In the genomic region with DNA sequence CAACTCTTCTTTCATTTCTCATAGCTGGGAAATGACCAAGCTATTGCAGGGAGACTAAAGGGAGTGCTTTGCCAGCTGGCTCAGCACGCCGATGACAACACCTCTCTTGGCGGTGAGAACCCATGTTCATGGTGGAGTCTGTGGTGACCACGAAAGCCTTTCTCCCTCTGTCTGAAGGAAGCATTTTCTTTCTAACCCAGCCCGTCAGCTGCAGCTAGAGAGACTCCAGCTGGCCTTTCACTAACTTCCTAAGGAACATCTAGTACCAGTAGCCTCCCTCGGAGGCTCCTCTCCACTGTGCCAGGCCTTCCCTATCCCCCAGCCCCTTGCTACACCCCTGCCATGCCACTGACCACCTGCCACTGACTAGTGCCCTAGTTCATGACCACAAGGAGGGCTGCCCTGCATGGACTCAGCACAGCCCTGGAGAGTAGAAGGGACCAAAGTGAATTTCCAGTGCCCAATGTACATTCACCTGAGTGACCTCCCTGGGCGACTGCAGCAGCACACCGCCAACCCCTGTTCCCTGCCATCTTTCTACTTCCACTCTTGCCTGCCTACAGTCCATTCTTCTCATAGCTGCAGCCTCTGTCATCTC, we compare ENCODE assay signal across 20 cellular contexts.
"Had no signal": no experiment of that assay in that cellular context is flagged by ENCODE, and none has a peak within 500 bp of the region (broad histone marks: within the 10 kb centered on the region; RNA-seq: fewer than 3 reads in every experiment).

No MANE protein-coding gene starts in this region.

- H3K36me3 ChIP-seq: esophagus squamous epithelium, pancreas, sigmoid colon, stomach, thyroid gland, vagina had no signal

- H3K27me3 ChIP-seq: esophagus squamous epithelium, pancreas, sigmoid colon, thyroid gland, vagina had no signal

- H3K4me3 ChIP-seq: coronary artery, esophagus squamous epithelium, lung, pancreas, sigmoid colon, stomach, thyroid gland, vagina had no signal

- H3K9me3 ChIP-seq: esophagus squamous epithelium, pancreas, sigmoid colon, stomach, thyroid gland, vagina had no signal

- DNase-seq: dermis blood vessel endothelial cell; effector memory CD4-positive, alpha-beta T cell; esophagus squamous epithelium; foreskin melanocyte; hippocampal formation; left colon; natural killer cell; occipital lobe; pancreas; sigmoid colon; stimulated activated CD4-positive, alpha-beta T cell treated with anti-CD3 and anti-CD28 coated beads, Interleukin-2, amount 100 ng/mL, for 24 hours; stimulated activated CD4-positive, alpha-beta T cell treated with anti-CD3 and anti-CD28 coated beads, Interleukin-4, amount 100 ng/mL, for 24 hours; stimulated activated naive CD4-positive, alpha-beta T cell treated with Interleukin-2 at 50 U/mL for 16 hours; stomach; thyroid gland; trophoblast cell had no signal

- H3K27ac ChIP-seq: coronary artery, esophagus squamous epithelium, pancreas, sigmoid colon, stomach, thyroid gland, vagina had no signal

- ATAC-seq: left colon; natural killer cell; stimulated activated effector memory CD8-positive, alpha-beta T cell treated with anti-CD3 and anti-CD28 coated beads, Interleukin-12 subunit alpha, Interleukin-12 subunit beta, amount 100 ng/mL, for 72 hours had no signal

- H3K4me1 ChIP-seq: esophagus squamous epithelium, pancreas, sigmoid colon, stomach, thyroid gland, vagina had no signal
